8 cellular contexts compared by ENCODE assay signal in genomic region chr16:31507617-31507928, GRCh38. TPM values are rescaled to one million over a fixed set of nuclear protein-coding genes. Genes with fewer than 3 reads are reported as not detected.
DNase-seq lines count a peak whose midpoint lies in the region; ATAC-seq and TF ChIP-seq lines count a peak whose summit lies in the region.

No MANE protein-coding gene starts in this region.

- peaks cover 11% of the 10 kb centered on the region for H3K36me3 Mint-ChIP-seq in activated CD8-positive, alpha-beta memory T cell treated with anti-CD3 and anti-CD28 coated beads, Interleukin-2, amount 10 ng/mL, durations not matched to agents 7 days and 5 days

- no peaks in the 10 kb centered on the region for H3K9me3 Mint-ChIP-seq in activated CD8-positive, alpha-beta memory T cell treated with anti-CD3 and anti-CD28 coated beads, Interleukin-2, amount 10 ng/mL, durations not matched to agents 7 days and 5 days (ENCODE audit: low read depth)

- ATAC-seq in activated CD8-positive, alpha-beta memory T cell treated with anti-CD3 and anti-CD28 coated beads, Interleukin-2, amount 10 ng/mL, durations not matched to agents 7 days and 5 days: peak; percentile 6

- TF ChIP-seq CTCF in foreskin fibroblast (IDR thresholded peaks at IDR 0.05; ENCODE audit: low read depth, low read length): no peak

- H3K4me2 ChIP-seq in skeletal muscle satellite cell (ENCODE audit: low read length): peak overlapping the region; percentile 99

- peaks cover 43% of the 10 kb centered on the region for H3K4me1 Mint-ChIP-seq in activated CD8-positive, alpha-beta memory T cell treated with anti-CD3 and anti-CD28 coated beads, Interleukin-2, amount 10 ng/mL, durations not matched to agents 7 days and 5 days

- H3K9ac ChIP-seq in SK-N-MC (ENCODE audit: insufficient read length): peak overlapping the region; percentile 98
- H3K9ac ChIP-seq in skeletal muscle satellite cell (ENCODE audit: low read depth, low read length): peak overlapping the region; percentile 98

- H3K36me3 ChIP-seq in SK-N-MC (ENCODE audit: insufficient read depth, low read length): no peaks in the 10 kb centered on the region
- H3K36me3 ChIP-seq in skeletal muscle satellite cell (ENCODE audit: insufficient read depth, low read length): peaks cover 15% of the 10 kb centered on the region

- no peak overlapping the region for H3K27ac ChIP-seq in SK-N-MC

- H3K4me3 Mint-ChIP-seq in activated CD8-positive, alpha-beta memory T cell treated with anti-CD3 and anti-CD28 coated beads, Interleukin-2, amount 10 ng/mL, durations not matched to agents 7 days and 5 days: peak overlapping the region; percentile 95

- no peaks in the 10 kb centered on the region for H3K27me3 ChIP-seq in skeletal muscle satellite cell (ENCODE audit: control insufficient read depth, insufficient read depth, low read length)

- H3K27ac Mint-ChIP-seq in activated CD8-positive, alpha-beta memory T cell treated with anti-CD3 and anti-CD28 coated beads, Interleukin-2, amount 10 ng/mL, durations not matched to agents 7 days and 5 days: peak overlapping the region; percentile 96

- no peaks in the 10 kb centered on the region for H3K27me3 Mint-ChIP-seq in activated CD8-positive, alpha-beta memory T cell treated with anti-CD3 and anti-CD28 coated beads, Interleukin-2, amount 10 ng/mL, durations not matched to agents 7 days and 5 days

- no peak for DNase-seq in activated CD8-positive, alpha-beta memory T cell treated with anti-CD3 and anti-CD28 coated beads, Interleukin-2, amount 10 ng/mL, durations not matched to agents 7 days and 5 days
- DNase-seq in activated CD8-positive, alpha-beta memory T cell treated with anti-CD3 and anti-CD28 coated beads, Interleukin-2, amount 50 U/mL, for 48 hours: no peak
- DNase-seq in SK-N-MC (ENCODE audit: low read depth, low spot score): no peak
- no peak for DNase-seq in foreskin fibroblast
- no peak for DNase-seq in NCI-H1092 (lab: John Stamatoyannopoulos, UW)
- DNase-seq in MV-4-11 (lab: John Stamatoyannopoulos, UW): no peak
- DNase-seq in HPDE6-E6E7 (ENCODE audit: extremely low spot score): no peak

- H3K9me3 ChIP-seq in SK-N-MC (ENCODE audit: low read depth, low read length) (no peaks in the 10 kb centered on the region), skeletal muscle satellite cell (replicated peaks; ENCODE audit: low read length) (no peaks in the 10 kb centered on the region)

- peak overlapping the region; percentile 95 for H3K4me3 ChIP-seq in SK-N-MC
- H3K4me3 ChIP-seq in foreskin fibroblast (ENCODE audit: low read depth in 1 of 2, low read length in 2 of 2): peak overlapping the region; percentile 54 to 97
- H3K4me3 ChIP-seq in skeletal muscle satellite cell (ENCODE audit: low read length): peak overlapping the region; percentile 96

- H3K4me1 ChIP-seq in skeletal muscle satellite cell (ENCODE audit: control insufficient read depth, insufficient read depth, low read length): peaks cover 18% of the 10 kb centered on the region

- CTCF ChIA-PET in activated CD8-positive, alpha-beta memory T cell treated with anti-CD3 and anti-CD28 coated beads, Interleukin-2, amount 10 ng/mL, durations not matched to agents 7 days and 5 days (lab: Charles Lee): interaction anchor here (0.7 to 3.4 kb wide), 4 partner anchors 48 to 366 kb away, joined by 3 to 18 read pairs (median 3); partner anchors contain the start of genes ARMC5 and ZNF267

RNA-seq across cellular contexts. Expression of gene RUSF1, which starts 0.6 kb away (rescaled TPM):
- total RNA-seq in activated CD8-positive, alpha-beta memory T cell treated with anti-CD3 and anti-CD28 coated beads, Interleukin-2, amount 10 ng/mL, durations not matched to agents 7 days and 5 days: 10 to 100 TPM; 32.8 to 37.7 TPM
- total RNA-seq in skeletal muscle satellite cell (2012; rRNA removed): 43.2 and 54.2 TPM in 2 replicates

RNA-seq across cellular contexts. Expression of gene AHSP, which starts 20.1 kb away (rescaled TPM):
- total RNA-seq in activated CD8-positive, alpha-beta memory T cell treated with anti-CD3 and anti-CD28 coated beads, Interleukin-2, amount 10 ng/mL, durations not matched to agents 7 days and 5 days: not detected
- not detected in 2 replicates for total RNA-seq in skeletal muscle satellite cell (2012; rRNA removed)

RNA-seq across cellular contexts. Expression of gene SLC5A2, which starts 24.6 kb away (rescaled TPM):
- total RNA-seq in activated CD8-positive, alpha-beta memory T cell treated with anti-CD3 and anti-CD28 coated beads, Interleukin-2, amount 10 ng/mL, durations not matched to agents 7 days and 5 days: not detected
- total RNA-seq in skeletal muscle satellite cell (2012; rRNA removed): not detected in 2 replicates

RNA-seq across cellular contexts. Expression of gene TGFB1I1, which starts 35.6 kb away (rescaled TPM):
- 1 to 10 TPM in 1 of 2 experiments, under 1 TPM in 1; 0.67 to 1.0 TPM for total RNA-seq in activated CD8-positive, alpha-beta memory T cell treated with anti-CD3 and anti-CD28 coated beads, Interleukin-2, amount 10 ng/mL, durations not matched to agents 7 days and 5 days
- 24.3 and 34.5 TPM in 2 replicates for total RNA-seq in skeletal muscle satellite cell (2012; rRNA removed)

RNA-seq across cellular contexts. Expression of gene ARMC5, which starts 48.3 kb away (rescaled TPM):
- 10 to 100 TPM; 19.2 to 22.2 TPM for total RNA-seq in activated CD8-positive, alpha-beta memory T cell treated with anti-CD3 and anti-CD28 coated beads, Interleukin-2, amount 10 ng/mL, durations not matched to agents 7 days and 5 days
- total RNA-seq in skeletal muscle satellite cell (2012; rRNA removed): 8.9 and 10.7 TPM in 2 replicates
